In the genomic region with DNA sequence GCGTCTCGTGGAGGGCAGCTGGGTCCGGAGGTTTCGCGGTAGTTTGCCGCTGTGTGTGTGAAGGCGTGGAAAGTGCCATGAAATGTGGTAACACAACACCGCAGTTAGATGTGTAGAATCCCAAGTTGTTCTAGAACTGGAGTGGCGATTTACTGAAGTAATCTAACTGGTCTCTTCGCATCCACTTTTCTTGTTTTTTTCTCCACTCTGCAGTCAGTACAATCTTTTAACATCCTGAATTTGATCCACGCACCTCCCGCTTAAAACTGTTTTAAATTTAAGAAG, we compare ENCODE assay signal across 8 cellular contexts. TPM values are rescaled to one million over a fixed set of nuclear protein-coding genes. Genes with fewer than 3 reads are reported as not detected.
A peak's percentile ranks its signal among the peaks of the same experiment; 100 is the strongest.
DNase-seq lines count a peak whose midpoint lies in the region; ATAC-seq and TF ChIP-seq lines count a peak whose summit lies in the region.

No MANE protein-coding gene starts in this region.

- H3K4me1 ChIP-seq in DND-41 (ENCODE audit: insufficient read depth, low read length): peaks cover 28% of the 10 kb centered on the region

- H3K9me3 ChIP-seq in DND-41 (ENCODE audit: insufficient read depth, low read length, severe bottlenecking): no peaks in the 10 kb centered on the region
- H3K9me3 ChIP-seq in neural cell (ENCODE audit: low read length): no peaks in the 10 kb centered on the region

- H3K27me3 ChIP-seq in DND-41 (ENCODE audit: insufficient read depth, low read length, poor library complexity): no peaks in the 10 kb centered on the region
- no peaks in the 10 kb centered on the region for H3K27me3 ChIP-seq in dorsolateral prefrontal cortex
- H3K27me3 ChIP-seq in neural cell (ENCODE audit: insufficient read depth, low read depth, low read length): no peaks in the 10 kb centered on the region

- TF ChIP-seq EP300 in neural cell (conservative IDR thresholded peaks at IDR 0.05; ENCODE audit: poor library complexity, severe bottlenecking): no peak

- H3F3A ChIP-seq in neural cell (ENCODE audit: insufficient read depth, low read length, poor library complexity, severe bottlenecking): no peaks in the 10 kb centered on the region

- H2AFZ ChIP-seq in DND-41 (ENCODE audit: low read depth, low read length): peak overlapping the region; percentile 92
- H2AFZ ChIP-seq in neural cell (ENCODE audit: low read depth, low read length): peak overlapping the region; percentile 98

- H3K36me3 ChIP-seq in DND-41 (ENCODE audit: insufficient read depth, low read length) (peaks cover 6% of the 10 kb centered on the region), neural cell (ENCODE audit: insufficient read depth, low read length) (no peaks in the 10 kb centered on the region)

- intact Hi-C loops in dorsolateral prefrontal cortex (cut with DNase I): loop anchor here (2.0 to 10.0 kb wide), 5 partner anchors 146 to 651 kb away; partner anchors contain the start of genes NDUFB4 (in 2 of the 2) and GSK3B (in 1 of the 2)

- no peaks in the 10 kb centered on the region for H3K9me2 ChIP-seq in neural cell (ENCODE audit: insufficient read depth, low read length)

- ATAC-seq in DND-41 (ENCODE audit: insufficient read depth, low read depth) (no peak), GM18907 (IDR thresholded peaks at IDR 0.05; ENCODE audit: unreplicated experiment) (no peak), HG02973 (IDR thresholded peaks at IDR 0.05; ENCODE audit: unreplicated experiment) (no peak), GM18498 (IDR thresholded peaks at IDR 0.05; ENCODE audit: unreplicated experiment) (no peak), GM19328 (IDR thresholded peaks at IDR 0.05; ENCODE audit: unreplicated experiment) (no peak)

- no peaks in the 10 kb centered on the region for H4K20me1 ChIP-seq in DND-41 (ENCODE audit: insufficient read depth, low read length)
- H4K20me1 ChIP-seq in neural cell (ENCODE audit: insufficient read depth): no peaks in the 10 kb centered on the region

- H3K27ac ChIP-seq in DND-41 (ENCODE audit: low read length): peak overlapping the region; percentile 81
- H3K27ac ChIP-seq in dorsolateral prefrontal cortex: peak overlapping the region in 54 of 59 donors; percentile 21 to 100 (median 96)
- peak overlapping the region; percentile 91 for H3K27ac ChIP-seq in neural cell (ENCODE audit: low read length)

- H3K4me2 ChIP-seq in DND-41 (ENCODE audit: insufficient read depth, low read length) (peak overlapping the region; percentile 85), neural cell (ENCODE audit: low read length) (peak overlapping the region; percentile 100)

- TF ChIP-seq CTCF in DND-41 (IDR thresholded peaks at IDR 0.05; ENCODE audit: borderline replicate concordance, extremely low read depth, low read length, poor library complexity, severe bottlenecking) (no peak), dorsolateral prefrontal cortex (IDR thresholded peaks at IDR 0.05 in 54 of 56, conservative IDR thresholded peaks at IDR 0.05 in 2 of 56; ENCODE audit: low read depth in 1 of 56, partially characterized antibody in 56 of 56) (no peak), neural cell (IDR thresholded peaks at IDR 0.05; ENCODE audit: poor library complexity, severe bottlenecking) (no peak)

- H3K79me2 ChIP-seq in DND-41 (ENCODE audit: insufficient read depth, low read length): peaks cover 63% of the 10 kb centered on the region
- peaks cover 24% of the 10 kb centered on the region for H3K79me2 ChIP-seq in neural cell (replicated peaks; ENCODE audit: insufficient read depth, low read length)

- peak overlapping the region; percentile 82 to 93 for H3K4me3 ChIP-seq in DND-41 (ENCODE audit: low read depth in 1 of 2, low read length in 2 of 2)
- H3K4me3 ChIP-seq in dorsolateral prefrontal cortex: peak overlapping the region; percentile 70 to 99 (median 91)
- peak overlapping the region; percentile 90 for H3K4me3 ChIP-seq in neural cell (ENCODE audit: low read length)

- H3K9ac ChIP-seq in DND-41 (ENCODE audit: low read depth, low read length): peak overlapping the region; percentile 83
- H3K9ac ChIP-seq in neural cell (ENCODE audit: low read length): peak overlapping the region; percentile 80

- TF ChIP-seq RAD21 in neural cell (conservative IDR thresholded peaks at IDR 0.05): no peak

- DNase-seq in DND-41 (peak; percentile 25), NCI-H2107 (lab: John Stamatoyannopoulos, UW) (peak; percentile 29), dorsolateral prefrontal cortex (no peak)

TF ChIP-seq in neural cell, 6 proteins besides CTCF, POLR2A, EP300 and RAD21:
- TF ChIP-seq SMC3 (conservative IDR thresholded peaks at IDR 0.05; ENCODE audit: poor library complexity) (no peak), TAF1 (IDR thresholded peaks at IDR 0.05; ENCODE audit: low read depth) (no peak)

RNA-seq across cellular contexts. Expression of gene GTF2E1, which starts 0.5 kb away (rescaled TPM):
- total RNA-seq in dorsolateral prefrontal cortex: 10 to 100 TPM in 109 of 120 experiments, 1 to 10 TPM in 11; 6.9 to 20.8 (median 13.6) TPM
- polyA plus RNA-seq in neural cell: 25.1 and 25.4 TPM in 2 replicates
- polyA minus RNA-seq in neural cell: 31.4 and 36.8 TPM in 2 replicates

RNA-seq across cellular contexts. Expression of gene RABL3, which starts 0.7 kb away (rescaled TPM):
- 10 to 100 TPM; 14.9 to 33.8 (median 25.1) TPM for total RNA-seq in dorsolateral prefrontal cortex
- 14.7 and 19.0 TPM in 2 replicates for polyA plus RNA-seq in neural cell
- 19.2 and 23.0 TPM in 2 replicates for polyA minus RNA-seq in neural cell

Comparison
In these comparisons a context has a peak if more than half of its experiments do, and no peak if none do; other contexts are left out.
1. DNase-seq: peak in DND-41 (single experiment) and NCI-H2107 (single experiment); none in dorsolateral prefrontal cortex (0 of 10).
2. Peak in every context shown above with its lines, with median percentiles within 50 percentile points of each other: H3K27ac ChIP-seq and H3K4me3 ChIP-seq.